In genomic region chr2:130874512-130874911, GRCh38 we compare ENCODE assay signal across 20 cellular contexts.
"Had no signal": no experiment of that assay in that cellular context is flagged by ENCODE, and none has a peak within 500 bp of the region (broad histone marks: within the 10 kb centered on the region; RNA-seq: fewer than 3 reads in every experiment).

No MANE protein-coding gene starts in this region.

- H3K36me3 ChIP-seq: brain microvascular endothelial cell, colonic mucosa, gastroesophageal sphincter, heart left ventricle, left ventricle myocardium inferior, prostate gland, right atrium auricular region had no signal

- H3K4me1 Mint-ChIP-seq: stimulated activated naive CD8-positive, alpha-beta T cell treated with anti-CD3 and anti-CD28 coated beads, Interleukin-15, amount 100 ng/mL, for 72 hours; T-cell; WTC11 had no signal

- H3K9me3 ChIP-seq: colonic mucosa, prostate gland had no signal

- H3K4me1 ChIP-seq: colonic mucosa, gastroesophageal sphincter, heart left ventricle, left ventricle myocardium inferior, prostate gland, right atrium auricular region had no signal

- H3K4me3 Mint-ChIP-seq: activated CD4-positive, alpha-beta memory T cell treated with anti-CD3 and anti-CD28 coated beads for 36 hours; activated CD4-positive, alpha-beta T cell treated with anti-CD3 and anti-CD28 coated beads for 36 hours; activated naive CD4-positive, alpha-beta T cell treated with anti-CD3 and anti-CD28 coated beads for 36 hours; activated naive CD8-positive, alpha-beta T cell treated with anti-CD3 and anti-CD28 coated beads, Interleukin-2, amount 50 U/mL, for 24 hours; neural crest cell; stimulated activated naive CD8-positive, alpha-beta T cell treated with anti-CD3 and anti-CD28 coated beads, Interleukin-15, amount 100 ng/mL, for 72 hours; T-cell; WTC11 had no signal

- H3K27ac Mint-ChIP-seq: activated CD4-positive, alpha-beta memory T cell treated with anti-CD3 and anti-CD28 coated beads for 36 hours; activated CD4-positive, alpha-beta T cell treated with anti-CD3 and anti-CD28 coated beads for 36 hours; activated naive CD4-positive, alpha-beta T cell treated with anti-CD3 and anti-CD28 coated beads for 36 hours; activated naive CD8-positive, alpha-beta T cell treated with anti-CD3 and anti-CD28 coated beads, Interleukin-2, amount 50 U/mL, for 24 hours; stimulated activated naive CD8-positive, alpha-beta T cell treated with anti-CD3 and anti-CD28 coated beads, Interleukin-15, amount 100 ng/mL, for 72 hours; T-cell; WTC11 had no signal

- H3K9me3 Mint-ChIP-seq: activated CD4-positive, alpha-beta memory T cell treated with anti-CD3 and anti-CD28 coated beads for 36 hours; activated naive CD4-positive, alpha-beta T cell treated with anti-CD3 and anti-CD28 coated beads for 36 hours; activated naive CD8-positive, alpha-beta T cell treated with anti-CD3 and anti-CD28 coated beads, Interleukin-2, amount 50 U/mL, for 24 hours; stimulated activated naive CD8-positive, alpha-beta T cell treated with anti-CD3 and anti-CD28 coated beads, Interleukin-15, amount 100 ng/mL, for 72 hours; T-cell had no signal

- H3K4me3 ChIP-seq: colonic mucosa, gastroesophageal sphincter, heart left ventricle, left ventricle myocardium inferior, prostate gland, right atrium auricular region, skin epidermis had no signal

- ATAC-seq: esophagus mucosa had no signal

- H3K27me3 ChIP-seq: brain microvascular endothelial cell, colonic mucosa, right atrium auricular region had no signal

- H3K36me3 Mint-ChIP-seq: activated CD4-positive, alpha-beta memory T cell treated with anti-CD3 and anti-CD28 coated beads for 36 hours; T-cell had no signal

- DNase-seq: activated CD4-positive, alpha-beta memory T cell treated with anti-CD3 and anti-CD28 coated beads for 36 hours; activated CD4-positive, alpha-beta T cell treated with anti-CD3 and anti-CD28 coated beads for 36 hours; activated naive CD4-positive, alpha-beta T cell treated with anti-CD3 and anti-CD28 coated beads for 36 hours; activated naive CD8-positive, alpha-beta T cell treated with anti-CD3 and anti-CD28 coated beads, Interleukin-2, amount 50 U/mL, for 24 hours; activated T-cell treated with anti-CD3 and anti-CD28 coated beads for 4 hours; brain microvascular endothelial cell; central memory CD4-positive, alpha-beta T cell; colonic mucosa; heart left ventricle; left ventricle myocardium inferior; mammary epithelial cell; stimulated activated naive CD8-positive, alpha-beta T cell treated with anti-CD3 and anti-CD28 coated beads, Interleukin-15, amount 100 ng/mL, for 72 hours; T-cell had no signal

- H3K27ac ChIP-seq: brain microvascular endothelial cell, colonic mucosa, gastroesophageal sphincter, heart left ventricle, left ventricle myocardium inferior, prostate gland, right atrium auricular region had no signal
